Comparison of ENCODE assay signal across 13 cellular contexts in genomic region chr2:48400553-48401179, GRCh38. TPM values are rescaled to one million over a fixed set of nuclear protein-coding genes. Genes with fewer than 3 reads are reported as not detected.
DNase-seq lines count a peak whose midpoint lies in the region; TF ChIP-seq lines count a peak whose summit lies in the region.
"Had no signal": no experiment of that assay in that cellular context is flagged by ENCODE, and none has a peak within 500 bp of the region (broad histone marks: within the 10 kb centered on the region; RNA-seq: fewer than 3 reads in every experiment).

No MANE protein-coding gene starts in this region.

- peaks cover 0 to 8% (median 0%) of the 10 kb centered on the region in 3 experiments; a peak in 1 of 7 replicates for H3K36me3 Mint-ChIP-seq in H9 (ENCODE audit: insufficient read depth in 1 of 3, low read depth in 3 of 3)

- H3K14ac ChIP-seq in H9 (ENCODE audit: insufficient read depth, low read length) = no peak overlapping the region

- H4K91ac ChIP-seq in H9 (ENCODE audit: insufficient read length, low read depth, low read length) = no peak overlapping the region

- H3K4me1 Mint-ChIP-seq in H9 = peaks cover 8 to 25% of the 10 kb centered on the region in 2 experiments

- no peaks in the 10 kb centered on the region for H3K79me1 ChIP-seq in H9 (ENCODE audit: insufficient read depth, low read depth, low read length, poor library complexity, severe bottlenecking)

- H3K9me3 Mint-ChIP-seq in H9 = peaks cover 0 to 7% of the 10 kb centered on the region in 2 experiments; a peak in 3 of 5 replicates
- H3K9me3 Mint-ChIP-seq: HFFc6 had no signal

- H2BK12ac ChIP-seq in H9 (ENCODE audit: insufficient read length, low read depth, low read length) = no peak overlapping the region

- H3K27me3 Mint-ChIP-seq in H9 (ENCODE audit: low read depth) = no peaks in the 10 kb centered on the region

- no peaks in the 10 kb centered on the region for H4K20me1 ChIP-seq in H9 (ENCODE audit: control insufficient read depth, insufficient read depth, insufficient read length)

- H3K27ac Mint-ChIP-seq in H9 = peak overlapping the region in 2 of 3 experiments; percentile 24 to 43; a peak in 5 of 7 replicates
- H3K27ac Mint-ChIP-seq: HFFc6 had no signal

- H3K4me3 Mint-ChIP-seq in H9 = no peak overlapping the region
- H3K4me3 Mint-ChIP-seq: HFFc6 had no signal

- no peak overlapping the region for H2BK20ac ChIP-seq in H9 (ENCODE audit: low read depth, low read length, poor library complexity, severe bottlenecking)

- H3K27me3 ChIP-seq in H9 (ENCODE audit: insufficient read depth, low read length) (no peaks in the 10 kb centered on the region), layer of hippocampus (ENCODE audit: control insufficient read depth, insufficient read depth, low read length) (no peaks in the 10 kb centered on the region)
- no peaks in the 10 kb centered on the region for H3K27me3 ChIP-seq in effector memory CD4-positive, alpha-beta T cell (replicated peaks; ENCODE audit: control insufficient read depth, insufficient read depth, low read length, poor library complexity, severe bottlenecking)
- H3K27me3 ChIP-seq: SJCRH30 had no signal

- no peak overlapping the region for H2BK5ac ChIP-seq in H9 (ENCODE audit: insufficient read length, low read length)

- no peak overlapping the region for H2AFZ ChIP-seq in H9 (ENCODE audit: low read length)

- TF ChIP-seq CTCF in H9 (conservative IDR thresholded peaks at IDR 0.05) = no peak

- no peaks in the 10 kb centered on the region for H3K9me3 ChIP-seq in H9 (ENCODE audit: control insufficient read depth, low read depth, low read length)
- H3K9me3 ChIP-seq in effector memory CD4-positive, alpha-beta T cell (ENCODE audit: control insufficient read depth, low read length) = no peaks in the 10 kb centered on the region
- H3K9me3 ChIP-seq: SJCRH30 had no signal

- H3K4me2 ChIP-seq in H9 (ENCODE audit: insufficient read depth, insufficient read length, low read length) = no peak overlapping the region

- DNase-seq in H9 = no peak
- peak; percentile 69 for DNase-seq in superior temporal gyrus (ENCODE audit: extremely low spot score)
- no peak for DNase-seq in NCI-H1105 treated with DMSO at 0.1 percent for 48 hours (lab: John Stamatoyannopoulos, UW)
- DNase-seq in NCI-H2196 (lab: John Stamatoyannopoulos, UW; ENCODE audit: unreplicated experiment) = no peak
- DNase-seq in effector memory CD4-positive, alpha-beta T cell = no peak
- DNase-seq: GOT3, HFFc6, NCI-H345, SJCRH30 had no signal

- H2BK15ac ChIP-seq in H9 (ENCODE audit: low read depth, low read length) = no peak overlapping the region

- H3T11ph ChIP-seq in H9 (ENCODE audit: low read length) = no peak overlapping the region

- no peak overlapping the region for H3K4me3 ChIP-seq in effector memory CD4-positive, alpha-beta T cell (ENCODE audit: insufficient read depth, low read depth, low read length, poor library complexity, severe bottlenecking)
- H3K4me3 ChIP-seq: K562, SJCRH30 had no signal

- no peaks in the 10 kb centered on the region for H3K4me1 ChIP-seq in H9 (ENCODE audit: insufficient read depth, low read length)
- peaks cover 6% of the 10 kb centered on the region for H3K4me1 ChIP-seq in effector memory CD4-positive, alpha-beta T cell (ENCODE audit: control insufficient read depth, insufficient read depth, low read length, poor library complexity, severe bottlenecking)

- no peak overlapping the region for H2BK120ac ChIP-seq in H9 (ENCODE audit: low read depth, low read length, poor library complexity, severe bottlenecking)

- no peak overlapping the region for H3K23ac ChIP-seq in H9 (ENCODE audit: insufficient read length, low read depth, low read length)

- whole genome bisulfite sequencing in H9 (ENCODE audit: extremely low coverage, insufficient read length, low lambda C conversion rate) = 100% methylated on average over 2 of the region's 5 CpGs

- no peak overlapping the region for H3K9ac ChIP-seq in H9 (ENCODE audit: extremely low read depth, insufficient read length, low read length)

- H3K23me2 ChIP-seq in H9 (ENCODE audit: insufficient read length, low read depth, low read length, poor library complexity, severe bottlenecking) = no peaks in the 10 kb centered on the region

- H3K36me3 ChIP-seq in effector memory CD4-positive, alpha-beta T cell (ENCODE audit: control insufficient read depth, insufficient read depth, low read length) = no peaks in the 10 kb centered on the region
- H3K36me3 ChIP-seq: SJCRH30 had no signal

- H4K8ac ChIP-seq in H9 (replicated peaks; ENCODE audit: insufficient read length, low read depth, low read length) = no peak overlapping the region

- H3K27ac ChIP-seq in H9 (ENCODE audit: insufficient read length, low read depth, low read length) (no peak overlapping the region), angular gyrus (ENCODE audit: low read depth, low read length) (peak overlapping the region; percentile 35), layer of hippocampus (ENCODE audit: low read depth, low read length) (peak overlapping the region; percentile 31)
- H3K27ac ChIP-seq in effector memory CD4-positive, alpha-beta T cell (ENCODE audit: insufficient read depth, low read length, poor library complexity, severe bottlenecking) = no peak overlapping the region
- H3K27ac ChIP-seq: HL-60, SJCRH30 had no signal

- H4K5ac ChIP-seq in H9 (ENCODE audit: insufficient read length, low read depth, low read length) = no peak overlapping the region

- H3K56ac ChIP-seq in H9 (ENCODE audit: insufficient read length, low read depth, low read length) = no peak overlapping the region

- H2AK5ac ChIP-seq in H9 (ENCODE audit: insufficient read length, low read length) = no peak overlapping the region

- H3K18ac ChIP-seq in H9 (ENCODE audit: insufficient read length, low read depth, low read length) = no peak overlapping the region

- no peaks in the 10 kb centered on the region for H3K79me2 ChIP-seq in H9 (ENCODE audit: insufficient read depth, low read length)

- no peak overlapping the region for H3K4ac ChIP-seq in H9 (ENCODE audit: low read depth, low read length)

RNA-seq across cellular contexts. Expression of gene PPP1R21, which starts 39.9 kb away (rescaled TPM):
- 15.8 and 20.2 TPM in 2 replicates for total RNA-seq in H9 (2021)

Comparison
In these comparisons a context has a peak if more than half of its experiments do, and no peak if none do; other contexts are left out.
1. H3K27ac ChIP-seq: peak in angular gyrus (single experiment) and layer of hippocampus (single experiment); none in H9 (single experiment) and effector memory CD4-positive, alpha-beta T cell (single experiment).